8 cellular contexts compared by ENCODE assay signal in the genomic region with DNA sequence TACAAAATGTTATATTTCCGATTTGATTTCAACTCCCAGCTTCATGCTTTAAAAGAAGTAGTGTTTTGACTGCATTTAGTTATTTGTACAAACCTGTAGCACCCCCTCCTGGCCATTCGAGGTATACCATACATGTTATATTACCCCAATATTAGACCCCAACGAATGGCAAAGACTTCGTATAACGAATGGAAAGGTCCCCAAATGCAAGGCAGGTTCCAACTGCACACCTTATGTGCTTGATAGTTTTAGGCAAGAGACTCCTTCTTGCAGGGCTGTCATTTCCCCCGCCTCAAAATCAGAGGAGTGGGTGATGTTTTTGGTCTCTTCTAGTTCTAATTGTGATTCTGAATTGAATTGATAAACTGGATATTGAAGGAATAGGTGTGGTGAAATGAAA.
DNase-seq lines count a peak whose midpoint lies in the region; ATAC-seq, FAIRE-seq and TF ChIP-seq lines count a peak whose summit lies in the region.

No MANE protein-coding gene starts in this region.

- TF ChIP-seq POLR2A in GM12892 (IDR thresholded peaks at IDR 0.05; ENCODE audit: low read depth, low read length) = no peak

- peak; percentile 31 to 35 for DNase-seq in AML-193 (lab: John Stamatoyannopoulos, UW)
- no peak for DNase-seq in GM12892 (ENCODE audit: insufficient read length)
- peak; percentile 19 for DNase-seq in NCI-H1092 treated with DMSO at 0.1 percent for 48 hours (lab: John Stamatoyannopoulos, UW)
- DNase-seq in activated T-cell treated with anti-CD3 and anti-CD28 coated beads for 24 hours (ENCODE audit: low read depth) = peak; percentile 49
- peak; percentile 21 for DNase-seq in glomerular visceral epithelial cell (ENCODE audit: extremely low spot score)
- peak; percentile 42 for DNase-seq in stimulated activated CD4-positive, alpha-beta T cell treated with anti-CD3 and anti-CD28 coated beads, Interleukin-2, amount 100 ng/mL, for 4 hours (ENCODE audit: low read depth)
- DNase-seq in NCI-H187 treated with DMSO at 0.1 percent for 48 hours (lab: John Stamatoyannopoulos, UW) = no peak

- no peak for ATAC-seq in GM18498 (IDR thresholded peaks at IDR 0.05; ENCODE audit: unreplicated experiment)

- peak; percentile 80 for FAIRE-seq in GM12892 (lab: Jason Lieb, UNC)

Comparison
In these comparisons a context has a peak if more than half of its experiments do, and no peak if none do; other contexts are left out.
1. DNase-seq: peak in AML-193 (2 of 2), NCI-H1092 treated with DMSO at 0.1 percent for 48 hours (single experiment), activated T-cell treated with anti-CD3 and anti-CD28 coated beads for 24 hours (single experiment), glomerular visceral epithelial cell (single experiment) and stimulated activated CD4-positive, alpha-beta T cell treated with anti-CD3 and anti-CD28 coated beads, Interleukin-2, amount 100 ng/mL, for 4 hours (single experiment); none in GM12892 (single experiment) and NCI-H187 treated with DMSO at 0.1 percent for 48 hours (single experiment).